ENCODE assay signal across 1 cellular context in genomic region chrX:115400960-115401359, GRCh38.
TF ChIP-seq lines count a peak whose summit lies in the region.

No MANE protein-coding gene starts in this region.

TF ChIP-seq in WTC11, 78 proteins besides CTCF, POLR2A, EP300 and RAD21:
- TF ChIP-seq FOXK1 (CRISPR knock-in tag; IDR thresholded peaks at IDR 0.05) (no peak), ZNF121 (CRISPR knock-in tag; IDR thresholded peaks at IDR 0.05) (0 out of 2 replicates have a peak, but pooled peaks have one; percentile 22)
